Comparison of ENCODE assay signal across 31 cellular contexts in the genomic region with DNA sequence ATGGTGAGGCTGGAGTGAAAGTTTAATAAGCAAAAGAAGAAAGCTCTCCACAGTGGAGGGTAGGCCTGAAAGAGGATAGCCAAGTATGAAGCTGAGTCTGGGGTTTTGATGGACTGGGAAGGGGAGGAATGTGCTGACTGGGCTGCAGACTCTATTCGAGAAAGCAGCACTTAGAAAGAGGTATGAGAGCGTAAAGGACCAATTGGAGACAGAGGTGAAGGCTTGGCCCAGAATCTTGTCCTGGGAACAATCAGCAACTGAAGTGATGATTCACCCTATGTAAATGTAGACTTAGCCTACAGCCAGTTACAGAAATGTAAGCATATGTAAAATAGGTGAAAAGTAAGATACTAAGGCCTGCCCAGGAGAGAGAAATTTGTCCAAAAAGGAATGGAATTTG.
A peak's percentile ranks its signal among the peaks of the same experiment; 100 is the strongest.
DNase-seq lines count a peak whose midpoint lies in the region; ATAC-seq, FAIRE-seq and TF ChIP-seq lines count a peak whose summit lies in the region.
"Had no signal": no experiment of that assay in that cellular context is flagged by ENCODE, and none has a peak within 500 bp of the region (broad histone marks: within the 10 kb centered on the region; RNA-seq: fewer than 3 reads in every experiment).

No MANE protein-coding gene starts in this region.

- peak overlapping the region; percentile 68 for H3K27ac ChIP-seq in mesodermal cell (ENCODE audit: low read depth, low read length, severe bottlenecking)
- H3K27ac ChIP-seq: C4-2B, cardiac muscle cell, left lung, ovary, right atrium auricular region, SK-N-MC, thyroid gland had no signal

- no peaks in the 10 kb centered on the region for H3K36me3 Mint-ChIP-seq in activated CD8-positive, alpha-beta memory T cell treated with anti-CD3 and anti-CD28 coated beads, Interleukin-2, amount 10 ng/mL, durations not matched to agents 7 days and 5 days
- H3K36me3 Mint-ChIP-seq: activated naive CD4-positive, alpha-beta T cell treated with anti-CD3 and anti-CD28 coated beads, Interleukin-2, amount 10 ng/mL, durations not matched to agents 7 days and 5 days; natural killer cell had no signal

- no peak overlapping the region for H3K4me3 Mint-ChIP-seq in activated CD8-positive, alpha-beta memory T cell treated with anti-CD3 and anti-CD28 coated beads, Interleukin-2, amount 10 ng/mL, durations not matched to agents 7 days and 5 days
- H3K4me3 Mint-ChIP-seq: activated naive CD4-positive, alpha-beta T cell treated with anti-CD3 and anti-CD28 coated beads, Interleukin-2, amount 10 ng/mL, durations not matched to agents 7 days and 5 days; activated T-cell treated with anti-CD3 and anti-CD28 coated beads, Interleukin-2, amount 50 U/mL, for 72 hours; natural killer cell; stimulated activated naive CD8-positive, alpha-beta T cell treated with anti-CD3 and anti-CD28 coated beads, Interleukin-15, Interleukin-2, amounts not matched to agents 100 ng/mL and 50 ng/mL, for 24 hours; T-helper 17 cell had no signal

- WGBS in mesodermal cell (ENCODE audit: insufficient coverage in 2 of 2), 2 experiments = no CpG with 5 or more reads among the region's 2 CpGs

- no peak overlapping the region for H3K27ac Mint-ChIP-seq in activated CD8-positive, alpha-beta memory T cell treated with anti-CD3 and anti-CD28 coated beads, Interleukin-2, amount 10 ng/mL, durations not matched to agents 7 days and 5 days
- H3K27ac Mint-ChIP-seq: activated naive CD4-positive, alpha-beta T cell treated with anti-CD3 and anti-CD28 coated beads, Interleukin-2, amount 10 ng/mL, durations not matched to agents 7 days and 5 days; activated T-cell treated with anti-CD3 and anti-CD28 coated beads, Interleukin-2, amount 50 U/mL, for 72 hours; natural killer cell; stimulated activated naive CD8-positive, alpha-beta T cell treated with anti-CD3 and anti-CD28 coated beads, Interleukin-15, Interleukin-2, amounts not matched to agents 100 ng/mL and 50 ng/mL, for 24 hours; T-helper 17 cell had no signal

- DNase-seq in EH (ENCODE audit: low read depth) (peak; percentile 67), NT2/D1 (ENCODE audit: low read depth, low spot score) (peak; percentile 36), fibroblast of gingiva (ENCODE audit: low read depth) (peak; percentile 15), GM12892 (ENCODE audit: insufficient read length) (no peak)
- no peak for DNase-seq in activated CD8-positive, alpha-beta memory T cell treated with anti-CD3 and anti-CD28 coated beads, Interleukin-2, amount 10 ng/mL, durations not matched to agents 7 days and 5 days
- DNase-seq: activated CD4-positive, alpha-beta T cell treated with anti-CD3 and anti-CD28 coated beads for 48 hours; activated naive CD4-positive, alpha-beta T cell treated with anti-CD3 and anti-CD28 coated beads, Interleukin-2, amount 10 ng/mL, durations not matched to agents 7 days and 5 days; activated T-cell treated with anti-CD3 and anti-CD28 coated beads, Interleukin-2, amount 50 U/mL, for 72 hours; amygdala; cortex of kidney; Karpas-422; left lung; midbrain; natural killer cell; NCI-H1092; NCI-H1930; NCI-H526 treated with DMSO at 0.1 percent for 48 hours; ovary; stimulated activated CD4-positive, alpha-beta T cell treated with anti-CD3 and anti-CD28 coated beads, Interleukin-12 subunit alpha, Interleukin-12 subunit beta, amount 100 ng/mL, for 4 hours; stimulated activated CD4-positive, alpha-beta T cell treated with anti-CD3 and anti-CD28 coated beads, Interleukin-4, amount 100 ng/mL, for 4 hours; T-helper 17 cell; thyroid gland had no signal

- H3K4me3 ChIP-seq in NT2/D1 (ENCODE audit: insufficient read length, low read depth) = no peak overlapping the region
- no peak overlapping the region for H3K4me3 ChIP-seq in mesodermal cell (ENCODE audit: extremely low read depth, insufficient read depth, low read length, poor library complexity, severe bottlenecking)
- H3K4me3 ChIP-seq: cardiac muscle cell, left lung, ovary, right atrium auricular region, SK-N-MC, thyroid gland had no signal

- no peaks in the 10 kb centered on the region for H3K9me3 Mint-ChIP-seq in activated CD8-positive, alpha-beta memory T cell treated with anti-CD3 and anti-CD28 coated beads, Interleukin-2, amount 10 ng/mL, durations not matched to agents 7 days and 5 days (ENCODE audit: low read depth)
- H3K9me3 Mint-ChIP-seq: activated naive CD4-positive, alpha-beta T cell treated with anti-CD3 and anti-CD28 coated beads, Interleukin-2, amount 10 ng/mL, durations not matched to agents 7 days and 5 days; activated T-cell treated with anti-CD3 and anti-CD28 coated beads, Interleukin-2, amount 50 U/mL, for 72 hours; stimulated activated naive CD8-positive, alpha-beta T cell treated with anti-CD3 and anti-CD28 coated beads, Interleukin-15, Interleukin-2, amounts not matched to agents 100 ng/mL and 50 ng/mL, for 24 hours had no signal

- no peak for TF ChIP-seq POLR2A in GM12892 (IDR thresholded peaks at IDR 0.05; ENCODE audit: low read depth, low read length)

- no peak for FAIRE-seq in GM12892 (lab: Jason Lieb, UNC)
- FAIRE-seq: D721Med had no signal

- H3K4me1 ChIP-seq in NT2/D1 (ENCODE audit: insufficient read depth, insufficient read length) (no peaks in the 10 kb centered on the region), mesodermal cell (ENCODE audit: control insufficient read depth, insufficient read depth, low read length, poor library complexity, severe bottlenecking) (no peaks in the 10 kb centered on the region)
- H3K4me1 ChIP-seq: left lung, right atrium auricular region, thyroid gland had no signal

- ATAC-seq in HG02970 (IDR thresholded peaks at IDR 0.05; ENCODE audit: low FRiP score, unreplicated experiment) = no peak
- no peak for ATAC-seq in activated CD8-positive, alpha-beta memory T cell treated with anti-CD3 and anti-CD28 coated beads, Interleukin-2, amount 10 ng/mL, durations not matched to agents 7 days and 5 days
- ATAC-seq in HG03097 (IDR thresholded peaks at IDR 0.05; ENCODE audit: low FRiP score, unreplicated experiment) = no peak
- ATAC-seq: activated T-cell treated with anti-CD3 and anti-CD28 coated beads, Interleukin-2, amount 50 U/mL, for 72 hours; left lung; natural killer cell; T-helper 17 cell had no signal

- no peaks in the 10 kb centered on the region for H3K9me3 ChIP-seq in NT2/D1 (ENCODE audit: insufficient read depth, low read length)
- H3K9me3 ChIP-seq in mesodermal cell (ENCODE audit: control insufficient read depth, low read length) = no peaks in the 10 kb centered on the region
- H3K9me3 ChIP-seq: left lung, ovary, right atrium auricular region, thyroid gland had no signal

- no peak overlapping the region for H3K9ac ChIP-seq in NT2/D1 (ENCODE audit: insufficient read length, low read depth)

- H3K27me3 Mint-ChIP-seq in activated CD8-positive, alpha-beta memory T cell treated with anti-CD3 and anti-CD28 coated beads, Interleukin-2, amount 10 ng/mL, durations not matched to agents 7 days and 5 days = no peaks in the 10 kb centered on the region
- H3K27me3 Mint-ChIP-seq: activated naive CD4-positive, alpha-beta T cell treated with anti-CD3 and anti-CD28 coated beads, Interleukin-2, amount 10 ng/mL, durations not matched to agents 7 days and 5 days; stimulated activated naive CD8-positive, alpha-beta T cell treated with anti-CD3 and anti-CD28 coated beads, Interleukin-15, Interleukin-2, amounts not matched to agents 100 ng/mL and 50 ng/mL, for 24 hours; T-helper 17 cell had no signal

- no peaks in the 10 kb centered on the region for H3K27me3 ChIP-seq in NT2/D1 (ENCODE audit: insufficient read depth, insufficient read length)
- H3K27me3 ChIP-seq: cardiac muscle cell, left lung, ovary, right atrium auricular region, thyroid gland had no signal

- no peaks in the 10 kb centered on the region for H3K36me3 ChIP-seq in NT2/D1 (ENCODE audit: insufficient read depth, insufficient read length, low read length)
- H3K36me3 ChIP-seq in mesodermal cell (ENCODE audit: control insufficient read depth, insufficient read depth, low read length) = no peaks in the 10 kb centered on the region
- H3K36me3 ChIP-seq: cardiac muscle cell, left lung, ovary, right atrium auricular region, thyroid gland had no signal

- H3K4me1 Mint-ChIP-seq in activated CD8-positive, alpha-beta memory T cell treated with anti-CD3 and anti-CD28 coated beads, Interleukin-2, amount 10 ng/mL, durations not matched to agents 7 days and 5 days = no peaks in the 10 kb centered on the region
- H3K4me1 Mint-ChIP-seq: activated naive CD4-positive, alpha-beta T cell treated with anti-CD3 and anti-CD28 coated beads, Interleukin-2, amount 10 ng/mL, durations not matched to agents 7 days and 5 days; natural killer cell; T-helper 17 cell had no signal

- CTCF ChIA-PET in activated CD8-positive, alpha-beta memory T cell treated with anti-CD3 and anti-CD28 coated beads, Interleukin-2, amount 10 ng/mL, durations not matched to agents 7 days and 5 days (lab: Charles Lee) = no interaction called here

Comparison
In these comparisons a context has a peak if more than half of its experiments do, and no peak if none do; other contexts are left out.
1. DNase-seq: peak in EH (single experiment), NT2/D1 (single experiment) and fibroblast of gingiva (single experiment); none in activated CD8-positive, alpha-beta memory T cell treated with anti-CD3 and anti-CD28 coated beads, Interleukin-2, amount 10 ng/mL, durations not matched to agents 7 days and 5 days (single experiment) and GM12892 (single experiment).